28 cellular contexts compared by ENCODE assay signal in genomic region chr7:103865442-103865841, GRCh38.
"Had no signal": no experiment of that assay in that cellular context is flagged by ENCODE, and none has a peak within 500 bp of the region (broad histone marks: within the 10 kb centered on the region; RNA-seq: fewer than 3 reads in every experiment).

No MANE protein-coding gene starts in this region.

- H3K4me1 ChIP-seq: parathyroid adenoma, psoas muscle, sigmoid colon, suprapubic skin, testis, tibial artery, transverse colon, upper lobe of right lung, uterus had no signal

- H3K79me2 ChIP-seq: parathyroid adenoma had no signal

- DNase-seq: naive thymus-derived CD8-positive, alpha-beta T cell; nephron progenitor cell; occipital lobe; ovary; posterior cingulate gyrus; psoas muscle; right cardiac atrium; right lobe of liver; sigmoid colon; small intestine; stimulated activated CD4-positive, alpha-beta T cell treated with anti-CD3 and anti-CD28 coated beads, Interleukin-15, amount 100 ng/mL, for 24 hours; stimulated activated CD4-positive, alpha-beta T cell treated with anti-CD3 and anti-CD28 coated beads, Interleukin-2, amount 100 ng/mL, for 24 hours; stimulated activated CD4-positive, alpha-beta T cell treated with anti-CD3 and anti-CD28 coated beads, Interleukin-2, amount 100 ng/mL, for 48 hours; stimulated activated CD4-positive, alpha-beta T cell treated with anti-CD3 and anti-CD28 coated beads, Interleukin-4, amount 100 ng/mL, for 24 hours; stimulated activated naive CD4-positive, alpha-beta T cell; stimulated activated naive CD8-positive, alpha-beta T cell treated with anti-CD3 and anti-CD28 coated beads, Interleukin-15, amount 100 ng/mL, for 72 hours; stimulated activated naive CD8-positive, alpha-beta T cell treated with anti-CD3 and anti-CD28 coated beads, Interleukin-15, Interleukin-2, amounts not matched to agents 100 U/mL and 50 U/mL, for 24 hours; substantia nigra; testis; tibial artery; transverse colon; upper lobe of right lung; uterus had no signal

- H3K27ac ChIP-seq: neutrophil, ovary, parathyroid adenoma, psoas muscle, right lobe of liver, sigmoid colon, suprapubic skin, testis, tibial artery, transverse colon, upper lobe of right lung, uterus had no signal

- H3K4me3 ChIP-seq: ovary, psoas muscle, right lobe of liver, sigmoid colon, suprapubic skin, testis, tibial artery, transverse colon, upper lobe of right lung, uterus had no signal

- H3K9me3 ChIP-seq: neutrophil, ovary, psoas muscle, right lobe of liver, sigmoid colon, suprapubic skin, testis, tibial artery, transverse colon, upper lobe of right lung, uterus had no signal

- H2AFZ ChIP-seq: parathyroid adenoma had no signal

- FAIRE-seq: small intestine had no signal

- H3K36me3 ChIP-seq: neutrophil, ovary, right lobe of liver, sigmoid colon, suprapubic skin, tibial artery, transverse colon, upper lobe of right lung, uterus had no signal

- H3K27me3 ChIP-seq: neutrophil, ovary, right lobe of liver, sigmoid colon, suprapubic skin, testis, tibial artery, transverse colon, upper lobe of right lung, uterus had no signal

- H3K9ac ChIP-seq: parathyroid adenoma had no signal

- ATAC-seq: naive thymus-derived CD8-positive, alpha-beta T cell; natural killer cell treated with Interleukin-12 subunit alpha and Interleukin-12 subunit beta and Interleukin-15 and Interleukin-18, amount 100 ng/mL, for 72 hours; psoas muscle; right cardiac atrium; right lobe of liver; stimulated activated effector memory CD8-positive, alpha-beta T cell treated with anti-CD3 and anti-CD28 coated beads, Interleukin-12 subunit alpha, Interleukin-12 subunit beta, amount 100 ng/mL, for 72 hours; stimulated activated naive CD8-positive, alpha-beta T cell treated with anti-CD3 and anti-CD28 coated beads, Interleukin-15, amount 100 ng/mL, for 72 hours; stimulated activated naive CD8-positive, alpha-beta T cell treated with anti-CD3 and anti-CD28 coated beads, Interleukin-15, Interleukin-2, amounts not matched to agents 100 U/mL and 50 U/mL, for 24 hours; upper lobe of right lung had no signal
